Comparison of ENCODE assay signal across 32 cellular contexts in the genomic region with DNA sequence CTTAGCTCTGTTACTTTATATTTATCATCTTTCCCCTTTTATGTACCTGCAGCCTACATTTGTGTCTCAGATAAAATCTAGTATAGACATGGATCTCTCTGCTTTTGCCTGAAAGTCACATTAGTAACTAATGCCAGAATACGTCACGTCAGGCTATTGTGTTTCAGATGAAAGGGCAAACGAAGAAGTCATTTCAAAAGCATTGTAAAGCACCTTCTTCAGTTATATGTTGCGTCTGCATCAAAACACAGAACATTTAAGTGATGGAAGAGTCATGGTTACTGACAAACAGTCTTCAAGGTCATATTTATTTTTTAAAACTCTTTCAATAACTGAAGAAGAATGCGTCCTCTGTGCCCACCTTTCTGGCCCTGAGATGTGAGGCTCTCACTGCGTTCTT.
"Had no signal": no experiment of that assay in that cellular context is flagged by ENCODE, and none has a peak within 500 bp of the region (broad histone marks: within the 10 kb centered on the region; RNA-seq: fewer than 3 reads in every experiment).

No MANE protein-coding gene starts in this region.

- H3K4me1 ChIP-seq: ascending aorta, Peyer's patch had no signal

- DNase-seq: activated B cell treated with CpG ODN at 0.5 μM for 24 hours; activated CD4-positive, alpha-beta memory T cell treated with anti-CD3 and anti-CD28 coated beads for 36 hours; activated CD4-positive, alpha-beta T cell treated with anti-CD3 and anti-CD28 coated beads for 4 hours; activated CD4-positive, alpha-beta T cell treated with anti-CD3 and anti-CD28 coated beads, Interleukin-2, amount 50 U/mL, for 1 hour; activated CD4-positive, CD25-positive, alpha-beta regulatory T cell treated with anti-CD3 and anti-CD28 coated beads, Interleukin-2, amount 50 U/mL, for 72 hours; activated CD8-positive, alpha-beta memory T cell treated with anti-CD3 and anti-CD28 coated beads, Interleukin-2, amount 50 U/mL, for 4 hours; activated effector memory CD4-positive, alpha-beta T cell treated with Interleukin-2 at 50 U/mL for 16 hours; activated naive CD4-positive, alpha-beta T cell treated with anti-CD3 and anti-CD28 coated beads, Interleukin-2, amount 50 U/mL, for 16 hours; activated naive CD8-positive, alpha-beta T cell treated with anti-CD3 and anti-CD28 coated beads for 36 hours; activated T-cell treated with anti-CD3 and anti-CD28 coated beads, Interleukin-2, amount 50 U/mL, for 48 hours; amniotic stem cell; Kasumi-1; KG1; MG63; NCI-H1048; NCI-H1105 treated with DMSO at 0.1 percent for 48 hours; NCI-H1436; NCI-H1694; NCI-H2029; NCI-H345; NCI-H524 treated with DMSO at 0.1 percent for 48 hours; PC-3; Peyer's patch; RPMI8226; SIG-M5; T-helper 1 cell; T-helper 2 cell; T-helper 9 cell had no signal

- H3K4me1 Mint-ChIP-seq: activated B cell treated with CpG ODN at 0.5 μM for 24 hours; activated naive CD8-positive, alpha-beta T cell treated with anti-CD3 and anti-CD28 coated beads for 36 hours had no signal

- H3K9me3 Mint-ChIP-seq: activated B cell treated with CpG ODN at 0.5 μM for 24 hours; activated naive CD8-positive, alpha-beta T cell treated with anti-CD3 and anti-CD28 coated beads for 36 hours had no signal

- H3K27ac ChIP-seq: cardiac muscle cell, Peyer's patch, VCaP had no signal

- H3K36me3 ChIP-seq: cardiac muscle cell, MG63, Peyer's patch had no signal

- H3K4me3 Mint-ChIP-seq: activated B cell treated with CpG ODN at 0.5 μM for 24 hours; activated CD4-positive, alpha-beta memory T cell treated with anti-CD3 and anti-CD28 coated beads for 36 hours; activated naive CD8-positive, alpha-beta T cell treated with anti-CD3 and anti-CD28 coated beads for 36 hours had no signal

- H3K36me3 Mint-ChIP-seq: activated CD4-positive, alpha-beta memory T cell treated with anti-CD3 and anti-CD28 coated beads for 36 hours; activated naive CD8-positive, alpha-beta T cell treated with anti-CD3 and anti-CD28 coated beads for 36 hours had no signal

- H3K27me3 ChIP-seq: ascending aorta, cardiac muscle cell, MG63, Peyer's patch had no signal

- H3K4me3 ChIP-seq: ascending aorta, cardiac muscle cell, MG63, Peyer's patch had no signal

- H3K27ac Mint-ChIP-seq: activated B cell treated with CpG ODN at 0.5 μM for 24 hours; activated CD4-positive, alpha-beta memory T cell treated with anti-CD3 and anti-CD28 coated beads for 36 hours; activated naive CD8-positive, alpha-beta T cell treated with anti-CD3 and anti-CD28 coated beads for 36 hours had no signal

- H3K9me3 ChIP-seq: ascending aorta, Peyer's patch had no signal

- ATAC-seq: PC-3, SK-N-SH treated with all-trans-retinoic acid at 6 μM for 48 hours had no signal
